ENCODE assay signal across 25 cellular contexts in the genomic region with DNA sequence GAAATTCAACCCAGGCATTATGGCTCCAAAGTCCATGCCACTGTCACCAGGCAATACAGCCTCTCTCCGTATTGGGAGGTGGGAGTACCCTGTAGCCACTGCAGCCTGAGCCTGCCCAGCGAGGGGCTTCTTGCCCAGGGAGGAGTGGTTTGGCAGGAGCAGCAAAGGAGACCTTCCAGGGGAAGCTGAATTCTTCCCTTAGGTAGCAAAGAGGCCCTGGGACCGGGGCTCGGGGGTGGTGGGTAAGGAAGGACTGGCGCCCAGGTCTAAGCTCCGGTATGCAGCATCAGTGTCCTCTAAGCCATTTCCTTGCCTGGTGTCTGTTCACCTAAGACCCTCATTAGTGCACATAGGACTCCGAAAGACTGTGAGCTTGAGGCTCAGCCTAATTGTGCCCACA. TPM values are rescaled to one million over a fixed set of nuclear protein-coding genes. Genes with fewer than 3 reads are reported as not detected.
DNase-seq lines count a peak whose midpoint lies in the region; ATAC-seq and TF ChIP-seq lines count a peak whose summit lies in the region.
"Had no signal": no experiment of that assay in that cellular context is flagged by ENCODE, and none has a peak within 500 bp of the region (broad histone marks: within the 10 kb centered on the region; RNA-seq: fewer than 3 reads in every experiment).

No MANE protein-coding gene starts in this region.

- H3K9ac ChIP-seq in endodermal cell (ENCODE audit: extremely low read depth, low read length, poor library complexity, severe bottlenecking) (no peak overlapping the region), GM23248 (no peak overlapping the region)

- peaks cover 68% of the 10 kb centered on the region for H3K36me3 ChIP-seq in right atrium auricular region
- H3K36me3 ChIP-seq in endodermal cell (ENCODE audit: control insufficient read depth, insufficient read depth, low read length): no peaks in the 10 kb centered on the region
- H3K36me3 ChIP-seq in lower lobe of right lung: no peaks in the 10 kb centered on the region
- no peaks in the 10 kb centered on the region for H3K36me3 ChIP-seq in transverse colon
- no peaks in the 10 kb centered on the region for H3K36me3 ChIP-seq in GM23248 (ENCODE audit: low read depth)
- H3K36me3 ChIP-seq: BLaER1 treated with 17β-estradiol and CSF1 and Interleukin-3, amounts not matched to agents 10 nM and 100 nM; HAP-1 had no signal

- no peak for TF ChIP-seq POLR2A in transverse colon (IDR thresholded peaks at IDR 0.05)

- peak overlapping the region in 1 of 2 donors; percentile 60 for H3K27ac ChIP-seq in right atrium auricular region
- H3K27ac ChIP-seq in endodermal cell (ENCODE audit: low read depth, low read length): no peak overlapping the region
- no peak overlapping the region for H3K27ac ChIP-seq in lower lobe of right lung
- H3K27ac ChIP-seq in transverse colon: no peak overlapping the region
- H3K27ac ChIP-seq in GM23248: no peak overlapping the region
- H3K27ac ChIP-seq: BLaER1 treated with 17β-estradiol and CSF1 and Interleukin-3, amounts not matched to agents 10 nM and 100 nM; SJCRH30 had no signal

- H3K9me3 ChIP-seq in right atrium auricular region: no peaks in the 10 kb centered on the region
- H3K9me3 ChIP-seq in endodermal cell (ENCODE audit: control insufficient read depth, low read length): no peaks in the 10 kb centered on the region
- H3K9me3 ChIP-seq in lower lobe of right lung: no peaks in the 10 kb centered on the region
- no peaks in the 10 kb centered on the region for H3K9me3 ChIP-seq in transverse colon
- H3K9me3 ChIP-seq in GM23248 (ENCODE audit: low read depth): no peaks in the 10 kb centered on the region
- H3K9me3 ChIP-seq: BLaER1 treated with 17β-estradiol and CSF1 and Interleukin-3, amounts not matched to agents 10 nM and 100 nM; HAP-1; SJCRH30 had no signal

- no peaks in the 10 kb centered on the region for H3K9me3 Mint-ChIP-seq in endodermal cell
- no peaks in the 10 kb centered on the region for H3K9me3 Mint-ChIP-seq in activated naive CD4-positive, alpha-beta T cell treated with anti-CD3 and anti-CD28 coated beads, Interleukin-2, amount 50 U/mL, for 72 hours
- H3K9me3 Mint-ChIP-seq: CD4-positive, alpha-beta memory T cell; HFFc6 had no signal

- H3K4me2 ChIP-seq in GM23248 (ENCODE audit: unreplicated experiment): no peak overlapping the region

- WGBS in endodermal cell (ENCODE audit: insufficient coverage in 1 of 2, insufficient read length in 1 of 2), 2 experiments: 89 to 90% methylated on average over 6 to 7 of the region's 7 CpGs
- 76% methylated on average over 7 of the region's 7 CpGs; no CpG with 5 or more reads in 1 of the 2 donors for WGBS in transverse colon (ENCODE audit: low coverage in 1 of 2), 2 donors
- WGBS in GM23248 (ENCODE audit: low coverage in 1 of 2, low lambda C conversion rate in 2 of 2, missing lambda C conversion rate in 2 of 2), 2 experiments: 67 to 74% methylated on average over 7 of the region's 7 CpGs

- intact Hi-C loops in left cardiac atrium (cut with DNase I): no loop called here
- intact Hi-C loops in lower lobe of right lung (cut with DNase I): no loop called here
- intact Hi-C loops in transverse colon (cut with DNase I; ENCODE audit: low total_unique reads): loop anchor here (5.0 kb wide), 1 partner anchor 108 kb away; no protein-coding TSS in a partner anchor

- no peak for TF ChIP-seq EP300 in transverse colon (IDR thresholded peaks at IDR 0.05; ENCODE audit: low read depth)

- no peaks in the 10 kb centered on the region for H3F3A ChIP-seq in GM23248 (ENCODE audit: insufficient read depth)

- no peaks in the 10 kb centered on the region for H4K20me1 ChIP-seq in GM23248 (ENCODE audit: insufficient read depth)

- H3K4me3 ChIP-seq in right atrium auricular region (no peak overlapping the region), endodermal cell (ENCODE audit: low read length) (no peak overlapping the region), lower lobe of right lung (no peak overlapping the region), transverse colon (no peak overlapping the region), GM23248 (no peak overlapping the region)
- H3K4me3 ChIP-seq: BLaER1 treated with 17β-estradiol and CSF1 and Interleukin-3, amounts not matched to agents 10 nM and 100 nM; HAP-1; SJCRH30 had no signal

- H3K4me1 ChIP-seq in right atrium auricular region (peaks cover 0 to 7% of the 10 kb centered on the region in 2 donors), endodermal cell (ENCODE audit: control insufficient read depth, insufficient read depth, low read length) (no peaks in the 10 kb centered on the region), lower lobe of right lung (no peaks in the 10 kb centered on the region), transverse colon (no peaks in the 10 kb centered on the region), GM23248 (ENCODE audit: insufficient read depth) (no peaks in the 10 kb centered on the region)
- H3K4me1 ChIP-seq: HAP-1, SJCRH30 had no signal

- H3K36me3 Mint-ChIP-seq in endodermal cell (ENCODE audit: low read depth): no peaks in the 10 kb centered on the region
- no peaks in the 10 kb centered on the region for H3K36me3 Mint-ChIP-seq in activated naive CD4-positive, alpha-beta T cell treated with anti-CD3 and anti-CD28 coated beads, Interleukin-2, amount 50 U/mL, for 72 hours
- H3K36me3 Mint-ChIP-seq: CD4-positive, alpha-beta memory T cell had no signal

- peaks cover 6% of the 10 kb centered on the region for H3K4me1 Mint-ChIP-seq in endodermal cell
- H3K4me1 Mint-ChIP-seq: CD4-positive, alpha-beta memory T cell had no signal

- DNase-seq in left cardiac atrium (peak; percentile 14), right atrium auricular region (ENCODE audit: low spot score) (no peak), endodermal cell (peak; percentile 39), lower lobe of right lung (peak; percentile 28), transverse colon (no peak), GM23248 (no peak)
- DNase-seq in activated naive CD4-positive, alpha-beta T cell treated with anti-CD3 and anti-CD28 coated beads, Interleukin-2, amount 50 U/mL, for 72 hours (ENCODE audit: low spot score in 2 of 2): no peak
- DNase-seq: AML-193; CD4-positive, alpha-beta memory T cell; COR-L47; DMS53; GOT3; HFFc6; KBM-7; NCI-H1105 treated with DMSO at 0.1 percent for 48 hours; NCI-H2029; NCI-H446; NCI-H524 treated with DMSO at 0.1 percent for 48 hours; NCI-H774; SJCRH30 had no signal

- ATAC-seq in left cardiac atrium (no peak), lower lobe of right lung (no peak)
- ATAC-seq in activated naive CD4-positive, alpha-beta T cell treated with anti-CD3 and anti-CD28 coated beads, Interleukin-2, amount 50 U/mL, for 72 hours: no peak
- ATAC-seq: SK-N-SH treated with all-trans-retinoic acid at 6 μM for 48 hours had no signal

- H3K27me3 Mint-ChIP-seq in endodermal cell (ENCODE audit: insufficient read depth): no peaks in the 10 kb centered on the region

- in situ Hi-C loops in transverse colon (cut with MboI; ENCODE audit: low pct_ligation_motif_present in 1 of 4, low pct_unique_long_range_greater_than_20kb in 1 of 4, low sequenced_read_pairs in 3 of 4): loop anchor here in 2 of 4 donors (25.0 kb wide), 1 partner anchor 98 kb away; no protein-coding TSS in a partner anchor
- in situ Hi-C loops in GM23248 (cut with MboI): no loop called here

- H3K27me3 ChIP-seq in right atrium auricular region (no peaks in the 10 kb centered on the region), endodermal cell (ENCODE audit: control insufficient read depth, insufficient read depth, low read length, poor library complexity, severe bottlenecking) (no peaks in the 10 kb centered on the region), lower lobe of right lung (ENCODE audit: low read depth) (no peaks in the 10 kb centered on the region), transverse colon (no peaks in the 10 kb centered on the region), GM23248 (replicated peaks; ENCODE audit: insufficient read depth) (no peaks in the 10 kb centered on the region)
- H3K27me3 ChIP-seq: BLaER1 treated with 17β-estradiol and CSF1 and Interleukin-3, amounts not matched to agents 10 nM and 100 nM; SJCRH30 had no signal

- no peak overlapping the region for H2AFZ ChIP-seq in GM23248

- no peaks in the 10 kb centered on the region for H3K79me2 ChIP-seq in GM23248 (ENCODE audit: insufficient read depth)

- no peak overlapping the region for H3K4me3 Mint-ChIP-seq in endodermal cell
- H3K4me3 Mint-ChIP-seq: CD4-positive, alpha-beta memory T cell; HFFc6 had no signal

- TF ChIP-seq CTCF in right atrium auricular region (IDR thresholded peaks at IDR 0.05) (no peak), endodermal cell (conservative IDR thresholded peaks at IDR 0.05) (no peak), lower lobe of right lung (IDR thresholded peaks at IDR 0.05) (no peak), transverse colon (IDR thresholded peaks at IDR 0.05) (no peak)

- H3K27ac Mint-ChIP-seq in endodermal cell: no peak overlapping the region
- H3K27ac Mint-ChIP-seq in activated naive CD4-positive, alpha-beta T cell treated with anti-CD3 and anti-CD28 coated beads, Interleukin-2, amount 50 U/mL, for 72 hours: no peak overlapping the region
- H3K27ac Mint-ChIP-seq: CD4-positive, alpha-beta memory T cell; HFFc6 had no signal

- no peaks in the 10 kb centered on the region for H3K9me2 ChIP-seq in GM23248 (ENCODE audit: insufficient read depth)

RNA-seq across cellular contexts. Expression of gene TNNT2, which starts 17.0 kb away (rescaled TPM):
- total RNA-seq in left cardiac atrium: 1,000 to 10,000 TPM; 4,860 to 5,317 TPM
- total RNA-seq in right atrium auricular region: over 10,000 TPM in 1 of 2 donors, 1,000 to 10,000 TPM in 1; 4,112 to 12,321 TPM
- under 1 TPM; 0.35 to 0.88 TPM for total RNA-seq in endodermal cell
- 3.2 TPM for polyA plus RNA-seq in endodermal cell (2013, experiment 1 of 2)
- polyA plus RNA-seq in endodermal cell (2013, experiment 2 of 2): 3.6 TPM
- total RNA-seq in lower lobe of right lung: 6.4 TPM
- total RNA-seq in activated naive CD4-positive, alpha-beta T cell treated with anti-CD3 and anti-CD28 coated beads, Interleukin-2, amount 50 U/mL, for 72 hours: not detected
- total RNA-seq in transverse colon: under 1 TPM in 2 of 4 donors, not detected in 2; 0.14 to 0.95 TPM
- not detected in 2 replicates for total RNA-seq in GM23248 (2014; rRNA removed; shearing (Covaris generic))
- polyA plus RNA-seq in GM23248 (2016; fragmentation: Nextera tagmentation; extraction: Ambion mirVana): 1.7 TPM in 1 of 2 replicates, not detected in the other
- total RNA-seq: CD4-positive, alpha-beta memory T cell; Daoy; HFFc6; HT1080 had no signal
- polyA plus RNA-seq: CD4-positive, alpha-beta memory T cell had no signal

RNA-seq across cellular contexts. Expression of gene LAD1, which starts 38.6 kb away (rescaled TPM):
- 1 to 10 TPM; 1.3 to 1.4 TPM for total RNA-seq in left cardiac atrium
- 1 to 10 TPM; 1.4 to 8.8 TPM for total RNA-seq in right atrium auricular region
- 10 to 100 TPM; 13.5 to 13.6 TPM for total RNA-seq in endodermal cell
- polyA plus RNA-seq in endodermal cell (2013, experiment 1 of 2): 1.2 TPM
- polyA plus RNA-seq in endodermal cell (2013, experiment 2 of 2): 0.62 TPM
- total RNA-seq in lower lobe of right lung: 35.3 TPM
- not detected for total RNA-seq in activated naive CD4-positive, alpha-beta T cell treated with anti-CD3 and anti-CD28 coated beads, Interleukin-2, amount 50 U/mL, for 72 hours
- 100 to 1,000 TPM; 142 to 215 (median 177) TPM for total RNA-seq in transverse colon
- not detected in 2 replicates for total RNA-seq in GM23248 (2014; rRNA removed; shearing (Covaris generic))
- polyA plus RNA-seq in GM23248 (2016; fragmentation: Nextera tagmentation; extraction: Ambion mirVana): not detected in 2 replicates
- total RNA-seq: HFFc6, HT1080 had no signal
- polyA plus RNA-seq: CD4-positive, alpha-beta memory T cell had no signal

Comparison
In these comparisons a context has a peak if more than half of its experiments do, and no peak if none do; other contexts are left out.
1. DNase-seq: peak in left cardiac atrium (single experiment), endodermal cell (single experiment) and lower lobe of right lung (single experiment); none in right atrium auricular region (single experiment), activated naive CD4-positive, alpha-beta T cell treated with anti-CD3 and anti-CD28 coated beads, Interleukin-2, amount 50 U/mL, for 72 hours (0 of 2), transverse colon (single experiment) and GM23248 (single experiment).
2. RNA of gene TNNT2, which starts 17.0 kb away (total RNA-seq): 4,112 to 12,321 TPM in right atrium auricular region and 4,860 to 5,317 TPM in left cardiac atrium; 6.4 TPM in lower lobe of right lung (single experiment), 0.35 to 0.88 TPM in endodermal cell, 0.14 to 0.95 TPM in transverse colon, not detected in activated naive CD4-positive, alpha-beta T cell treated with anti-CD3 and anti-CD28 coated beads, Interleukin-2, amount 50 U/mL, for 72 hours and not detected in GM23248; every median in the first group is over 100 times any median in the second.